In the genomic region with DNA sequence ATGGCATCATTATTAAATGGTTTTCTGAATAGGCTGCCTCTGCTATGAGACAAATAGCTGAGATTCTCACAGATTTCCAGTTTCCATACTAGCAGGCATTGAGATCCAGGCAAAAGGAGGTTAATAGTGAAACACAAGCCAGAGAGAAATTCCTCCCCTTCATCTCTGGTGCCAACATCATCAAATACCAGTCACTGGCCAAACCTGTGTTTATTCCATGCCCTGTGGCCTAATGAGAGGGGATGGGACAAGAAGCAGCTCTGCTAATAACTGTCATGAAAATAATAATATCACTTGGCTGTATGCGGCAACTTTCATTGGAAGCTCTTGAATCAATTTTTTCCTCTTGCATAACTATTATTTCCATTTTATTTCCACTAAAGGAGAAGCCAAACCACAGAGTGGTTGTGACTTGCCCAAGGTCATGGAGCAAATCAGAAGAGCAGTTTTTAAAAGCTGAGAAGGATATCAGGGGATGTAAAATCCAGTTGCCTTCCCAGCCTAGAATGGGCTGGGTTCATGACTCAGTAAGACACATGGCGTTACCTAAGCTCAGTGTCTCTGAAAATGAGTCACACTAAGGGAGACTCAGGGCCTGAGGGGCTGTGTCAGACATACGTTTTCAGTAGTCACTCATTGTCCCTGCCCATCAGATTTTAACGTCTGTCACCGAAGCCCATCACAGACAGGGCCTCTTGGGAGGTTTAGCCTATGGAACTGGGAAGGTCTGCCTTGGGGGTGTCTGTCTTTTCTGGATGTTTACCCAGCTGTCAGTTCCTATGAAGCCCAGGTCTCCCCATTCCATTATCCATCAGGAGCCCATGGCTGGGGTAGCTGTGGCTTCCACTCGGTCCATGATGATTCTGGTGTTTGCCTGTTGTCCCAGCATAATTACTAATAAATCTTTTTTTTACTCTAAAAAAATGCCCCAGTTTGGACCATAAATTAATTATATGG, we compare ENCODE assay signal across 8 cellular contexts.
A peak's percentile ranks its signal among the peaks of the same experiment; 100 is the strongest.
DNase-seq lines count a peak whose midpoint lies in the region; ATAC-seq lines count a peak whose summit lies in the region.

No MANE protein-coding gene starts in this region.

- peak; percentile 22 for DNase-seq in ELF-1 (ENCODE audit: low read depth, low spot score)
- DNase-seq in NCI-H69 (lab: John Stamatoyannopoulos, UW), result peak; percentile 71
- no peak for DNase-seq in left ventricle myocardium superior
- no peak for DNase-seq in NCI-H2081 (lab: John Stamatoyannopoulos, UW)
- DNase-seq in OCI-M2 (lab: John Stamatoyannopoulos, UW; ENCODE audit: unreplicated experiment), result no peak
- no peak for DNase-seq in T1000 (lab: John Stamatoyannopoulos, UW)
- DNase-seq in AML-193 (lab: John Stamatoyannopoulos, UW), result no peak

- ATAC-seq in GM21737 (IDR thresholded peaks at IDR 0.05; ENCODE audit: unreplicated experiment) (peak; percentile 34), left ventricle myocardium superior (peak; percentile 70)

- intact Hi-C loops in left ventricle myocardium superior (cut with micrococcal nuclease), result no loop called here

Comparison
In these comparisons a context has a peak if more than half of its experiments do, and no peak if none do; other contexts are left out.
1. DNase-seq: peak in ELF-1 (single experiment) and NCI-H69 (single experiment); none in left ventricle myocardium superior (single experiment), NCI-H2081 (0 of 2), OCI-M2 (single experiment), T1000 (single experiment) and AML-193 (0 of 2).